18 cellular contexts compared by ENCODE assay signal in the genomic region with DNA sequence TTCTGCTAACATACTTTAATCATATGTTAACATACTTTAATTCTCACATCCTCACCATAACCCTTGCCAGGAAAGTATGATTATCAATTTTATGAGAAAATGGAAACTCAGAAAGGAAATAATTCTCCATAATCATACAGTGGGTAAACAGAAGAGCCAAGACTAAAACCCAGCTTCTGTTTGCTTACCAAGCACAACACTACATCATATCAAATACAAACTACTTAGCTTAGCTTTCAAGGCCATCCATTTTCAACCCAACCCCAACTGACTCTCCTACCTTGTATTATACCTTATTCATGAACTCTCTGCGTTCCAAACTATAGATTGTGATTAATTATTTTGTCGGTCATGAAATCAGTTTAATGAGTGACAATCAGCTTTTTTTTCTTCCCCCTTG. TPM values are rescaled to one million over a fixed set of nuclear protein-coding genes. Genes with fewer than 3 reads are reported as not detected.
A peak's percentile ranks its signal among the peaks of the same experiment; 100 is the strongest.
DNase-seq lines count a peak whose midpoint lies in the region; ATAC-seq, FAIRE-seq and TF ChIP-seq lines count a peak whose summit lies in the region.
"Had no signal": no experiment of that assay in that cellular context is flagged by ENCODE, and none has a peak within 500 bp of the region (broad histone marks: within the 10 kb centered on the region; RNA-seq: fewer than 3 reads in every experiment).

No MANE protein-coding gene starts in this region.

- no peak overlapping the region for H2BK15ac ChIP-seq in H9 (ENCODE audit: low read depth, low read length)

- intact Hi-C loops in natural killer cell (cut with micrococcal nuclease) = no loop called here

- H3K9me3 Mint-ChIP-seq in natural killer cell = no peaks in the 10 kb centered on the region
- H3K9me3 Mint-ChIP-seq in natural killer cell treated with Interleukin-12 subunit alpha and Interleukin-12 subunit beta and Interleukin-15 and Interleukin-18, amount 100 ng/mL, for 72 hours = no peaks in the 10 kb centered on the region
- H3K9me3 Mint-ChIP-seq in H9 = no peaks in the 10 kb centered on the region

- no peak overlapping the region for H3K14ac ChIP-seq in H9 (ENCODE audit: insufficient read depth, low read length)

- no peak overlapping the region for H3K23ac ChIP-seq in H9 (ENCODE audit: insufficient read length, low read depth, low read length)

- H2BK20ac ChIP-seq in H9 (ENCODE audit: low read depth, low read length, poor library complexity, severe bottlenecking) = no peak overlapping the region

- H3K4me3 Mint-ChIP-seq in natural killer cell = no peak overlapping the region
- no peak overlapping the region for H3K4me3 Mint-ChIP-seq in natural killer cell treated with Interleukin-12 subunit alpha and Interleukin-12 subunit beta and Interleukin-15 and Interleukin-18, amount 100 ng/mL, for 72 hours
- no peak overlapping the region for H3K4me3 Mint-ChIP-seq in H9

- no peaks in the 10 kb centered on the region for H3K27me3 ChIP-seq in H9 (ENCODE audit: insufficient read depth, low read length)
- H3K27me3 ChIP-seq: BLaER1 had no signal

- no peak overlapping the region for H4K91ac ChIP-seq in H9 (ENCODE audit: insufficient read length, low read depth, low read length)

- H4K8ac ChIP-seq in H9 (replicated peaks; ENCODE audit: insufficient read length, low read depth, low read length) = no peak overlapping the region

- H2BK12ac ChIP-seq in H9 (ENCODE audit: insufficient read length, low read depth, low read length) = no peak overlapping the region

- H2AFZ ChIP-seq in H9 (ENCODE audit: low read length) = no peak overlapping the region

- H3K36me3 Mint-ChIP-seq in natural killer cell = no peaks in the 10 kb centered on the region
- peaks cover 4% of the 10 kb centered on the region for H3K36me3 Mint-ChIP-seq in natural killer cell treated with Interleukin-12 subunit alpha and Interleukin-12 subunit beta and Interleukin-15 and Interleukin-18, amount 100 ng/mL, for 72 hours
- H3K36me3 Mint-ChIP-seq in H9 (ENCODE audit: insufficient read depth in 1 of 3, low read depth in 3 of 3) = peaks cover 0 to 5% (median 4%) of the 10 kb centered on the region in 3 experiments; a peak in 4 of 7 replicates

- no peak overlapping the region for H4K5ac ChIP-seq in H9 (ENCODE audit: insufficient read length, low read depth, low read length)

- no peak overlapping the region for H3K18ac ChIP-seq in H9 (ENCODE audit: insufficient read length, low read depth, low read length)

- peaks cover 17% of the 10 kb centered on the region for H3K79me1 ChIP-seq in H9 (ENCODE audit: insufficient read depth, low read depth, low read length, poor library complexity, severe bottlenecking)

- no peak overlapping the region for H3K56ac ChIP-seq in H9 (ENCODE audit: insufficient read length, low read depth, low read length)

- no peak overlapping the region for H3K9ac ChIP-seq in H9 (ENCODE audit: extremely low read depth, insufficient read length, low read length)
- H3K9ac ChIP-seq: BLaER1, KMS-11 had no signal

- H3K23me2 ChIP-seq in H9 (ENCODE audit: insufficient read length, low read depth, low read length, poor library complexity, severe bottlenecking) = no peaks in the 10 kb centered on the region

- DNase-seq in natural killer cell (no peak), NCI-H2081 treated with DMSO at 0.1 percent for 48 hours (lab: John Stamatoyannopoulos, UW) (peak; percentile 37), H9 (no peak)
- DNase-seq in natural killer cell treated with Interleukin-12 subunit alpha and Interleukin-12 subunit beta and Interleukin-15 and Interleukin-18, amount 100 ng/mL, for 72 hours (ENCODE audit: low spot score) = no peak
- DNase-seq: DND-41, NCI-H1436, NCI-H2029 treated with DMSO at 0.1 percent for 48 hours, NCI-H510A, NCI-H774, RPMI8226, SHP77 treated with DMSO at 0.1 percent for 48 hours had no signal

- no peaks in the 10 kb centered on the region for H4K20me1 ChIP-seq in H9 (ENCODE audit: control insufficient read depth, insufficient read depth, insufficient read length)

- no peak overlapping the region for H3T11ph ChIP-seq in H9 (ENCODE audit: low read length)

- H2BK120ac ChIP-seq in H9 (ENCODE audit: low read depth, low read length, poor library complexity, severe bottlenecking) = no peak overlapping the region

- H2BK5ac ChIP-seq in H9 (ENCODE audit: insufficient read length, low read length) = no peak overlapping the region

- TF ChIP-seq CTCF in natural killer cell (IDR thresholded peaks at IDR 0.05) (no peak), H9 (conservative IDR thresholded peaks at IDR 0.05) (no peak)

- no peaks in the 10 kb centered on the region for H3K9me3 ChIP-seq in H9 (ENCODE audit: control insufficient read depth, low read depth, low read length)
- H3K9me3 ChIP-seq: BLaER1, HAP-1 had no signal

- no CpG with 5 or more reads among the region's 2 CpGs for WGBS in H9 (ENCODE audit: extremely low coverage, insufficient read length, low lambda C conversion rate)

- H2AK5ac ChIP-seq in H9 (ENCODE audit: insufficient read length, low read length) = no peak overlapping the region

- H3K4me1 ChIP-seq in H9 (ENCODE audit: insufficient read depth, low read length) = no peaks in the 10 kb centered on the region
- H3K4me1 ChIP-seq: BLaER1 had no signal

- H3K79me2 ChIP-seq in H9 (ENCODE audit: insufficient read depth, low read length) = peaks cover 14% of the 10 kb centered on the region; the same call in 1 of the 2 replicates

- no peak overlapping the region for H3K27ac ChIP-seq in H9 (ENCODE audit: insufficient read length, low read depth, low read length)
- H3K27ac ChIP-seq: BLaER1, KMS-11 had no signal

- H3K27me3 Mint-ChIP-seq in natural killer cell (ENCODE audit: low read depth in 2 of 2) = no peaks in the 10 kb centered on the region
- H3K27me3 Mint-ChIP-seq in natural killer cell treated with Interleukin-12 subunit alpha and Interleukin-12 subunit beta and Interleukin-15 and Interleukin-18, amount 100 ng/mL, for 72 hours = no peaks in the 10 kb centered on the region
- H3K27me3 Mint-ChIP-seq in H9 (ENCODE audit: low read depth) = no peaks in the 10 kb centered on the region

- peak; percentile 80 for FAIRE-seq in islet of Langerhans (lab: Jason Lieb, UNC)

- H3K4me1 Mint-ChIP-seq in natural killer cell (peaks cover 71 to 79% of the 10 kb centered on the region in 2 donors), H9 (peaks cover 10% of the 10 kb centered on the region in 2 experiments)
- H3K4me1 Mint-ChIP-seq in natural killer cell treated with Interleukin-12 subunit alpha and Interleukin-12 subunit beta and Interleukin-15 and Interleukin-18, amount 100 ng/mL, for 72 hours (ENCODE audit: low read depth in 2 of 2) = peaks cover 58 to 63% of the 10 kb centered on the region in 2 donors

- H3K4me2 ChIP-seq in H9 (ENCODE audit: insufficient read depth, insufficient read length, low read length) = no peak overlapping the region
- H3K4me2 ChIP-seq: BLaER1, KMS-11 had no signal

- ATAC-seq in natural killer cell (no peak), HG03135 (IDR thresholded peaks at IDR 0.05; ENCODE audit: unreplicated experiment) (no peak), GM18909 (IDR thresholded peaks at IDR 0.05; ENCODE audit: poor library complexity, unreplicated experiment) (no peak)
- ATAC-seq in natural killer cell treated with Interleukin-12 subunit alpha and Interleukin-12 subunit beta and Interleukin-15 and Interleukin-18, amount 100 ng/mL, for 72 hours = no peak
- ATAC-seq: SK-N-SH treated with all-trans-retinoic acid at 6 μM for 48 hours had no signal

- H3K4ac ChIP-seq in H9 (ENCODE audit: low read depth, low read length) = no peak overlapping the region

- H3K27ac Mint-ChIP-seq in natural killer cell (peak overlapping the region; percentile 3 to 47), H9 (no peak overlapping the region)
- no peak overlapping the region for H3K27ac Mint-ChIP-seq in natural killer cell treated with Interleukin-12 subunit alpha and Interleukin-12 subunit beta and Interleukin-15 and Interleukin-18, amount 100 ng/mL, for 72 hours

RNA-seq across cellular contexts. Expression of a gene that starts 9.0 kb away (rescaled TPM):
- total RNA-seq in natural killer cell = 10 to 100 TPM; 61.1 to 72.5 (median 62.8) TPM
- total RNA-seq in natural killer cell treated with Interleukin-12 subunit alpha and Interleukin-12 subunit beta and Interleukin-15 and Interleukin-18, amount 100 ng/mL, for 72 hours = 10 to 100 TPM; 40.9 to 51.8 TPM
- total RNA-seq in H9 (2021) = 21.6 and 24.8 TPM in 2 replicates

Comparison
In these comparisons a context has a peak if more than half of its experiments do, and no peak if none do; other contexts are left out.
1. H3K27ac Mint-ChIP-seq: peak in natural killer cell (2 of 2); none in natural killer cell treated with Interleukin-12 subunit alpha and Interleukin-12 subunit beta and Interleukin-15 and Interleukin-18, amount 100 ng/mL, for 72 hours (0 of 2) and H9 (0 of 3).